Comparison of ENCODE assay signal across 18 cellular contexts in genomic region chr13:45255253-45255987, GRCh38. TPM values are rescaled to one million over a fixed set of nuclear protein-coding genes. Genes with fewer than 3 reads are reported as not detected.
DNase-seq lines count a peak whose midpoint lies in the region; ATAC-seq, FAIRE-seq and TF ChIP-seq lines count a peak whose summit lies in the region.
"Had no signal": no experiment of that assay in that cellular context is flagged by ENCODE, and none has a peak within 500 bp of the region (broad histone marks: within the 10 kb centered on the region; RNA-seq: fewer than 3 reads in every experiment).

No MANE protein-coding gene starts in this region.

- TF ChIP-seq CTCF in mucosa of descending colon (IDR thresholded peaks at IDR 0.05), result no peak

- DNase-seq in activated T-cell treated with anti-CD3 and anti-CD28 coated beads, Interleukin-2, amount 50 U/mL, for 72 hours, result no peak
- DNase-seq in activated T-cell treated with anti-CD3 and anti-CD28 coated beads, Interleukin-2, amount 50 U/mL, for 24 hours, result no peak
- peak in 1 of 3 donors; percentile 43 for DNase-seq in mucosa of descending colon
- no peak for DNase-seq in NCI-H2171 (lab: John Stamatoyannopoulos, UW)
- no peak for DNase-seq in effector memory CD4-positive, alpha-beta T cell
- DNase-seq: DMS153, EL, Karpas-422, NCI-H1417, NCI-H2029, NCI-H2227 treated with DMSO at 0.1 percent for 48 hours, NCI-H526 treated with DMSO at 0.1 percent for 48 hours, SHP77 had no signal

- H3K4me1 Mint-ChIP-seq in activated T-cell treated with anti-CD3 and anti-CD28 coated beads, Interleukin-2, amount 50 U/mL, for 72 hours (ENCODE audit: low read depth), result peaks cover 37% of the 10 kb centered on the region
- peaks cover 31% of the 10 kb centered on the region for H3K4me1 Mint-ChIP-seq in activated T-cell treated with anti-CD3 and anti-CD28 coated beads, Interleukin-2, amount 50 U/mL, for 24 hours (ENCODE audit: low read depth)

- no peaks in the 10 kb centered on the region for H3K9me3 ChIP-seq in mucosa of descending colon
- H3K9me3 ChIP-seq in effector memory CD4-positive, alpha-beta T cell (ENCODE audit: control insufficient read depth, low read length), result no peaks in the 10 kb centered on the region

- H3K4me1 ChIP-seq in mucosa of descending colon (ENCODE audit: low read depth), result peaks cover 20% of the 10 kb centered on the region
- no peaks in the 10 kb centered on the region for H3K4me1 ChIP-seq in effector memory CD4-positive, alpha-beta T cell (ENCODE audit: control insufficient read depth, insufficient read depth, low read length, poor library complexity, severe bottlenecking)

- H3K36me3 Mint-ChIP-seq in activated T-cell treated with anti-CD3 and anti-CD28 coated beads, Interleukin-2, amount 50 U/mL, for 72 hours (ENCODE audit: insufficient read depth in 2 of 2), result peaks cover 2 to 5% of the 10 kb centered on the region in 2 donors
- peaks cover 59% of the 10 kb centered on the region for H3K36me3 Mint-ChIP-seq in activated T-cell treated with anti-CD3 and anti-CD28 coated beads, Interleukin-2, amount 50 U/mL, for 24 hours (ENCODE audit: low read depth)

- H3K4me3 ChIP-seq in mucosa of descending colon, result no peak overlapping the region
- no peak overlapping the region for H3K4me3 ChIP-seq in effector memory CD4-positive, alpha-beta T cell (ENCODE audit: insufficient read depth, low read depth, low read length, poor library complexity, severe bottlenecking)

- H3K27ac Mint-ChIP-seq in activated T-cell treated with anti-CD3 and anti-CD28 coated beads, Interleukin-2, amount 50 U/mL, for 72 hours, result peak overlapping the region; percentile 51
- H3K27ac Mint-ChIP-seq in activated T-cell treated with anti-CD3 and anti-CD28 coated beads, Interleukin-2, amount 50 U/mL, for 24 hours, result no peak overlapping the region

- no peaks in the 10 kb centered on the region for H3K9me3 Mint-ChIP-seq in activated T-cell treated with anti-CD3 and anti-CD28 coated beads, Interleukin-2, amount 50 U/mL, for 72 hours
- no peaks in the 10 kb centered on the region for H3K9me3 Mint-ChIP-seq in activated T-cell treated with anti-CD3 and anti-CD28 coated beads, Interleukin-2, amount 50 U/mL, for 24 hours

- intact Hi-C loops in mucosa of descending colon (cut with DNase I, micrococcal nuclease), result no loop called here

- no peak overlapping the region for H3K27ac ChIP-seq in effector memory CD4-positive, alpha-beta T cell (ENCODE audit: insufficient read depth, low read length, poor library complexity, severe bottlenecking)
- H3K27ac ChIP-seq: 22Rv1 had no signal

- H3K4me3 Mint-ChIP-seq in activated T-cell treated with anti-CD3 and anti-CD28 coated beads, Interleukin-2, amount 50 U/mL, for 72 hours, result no peak overlapping the region
- H3K4me3 Mint-ChIP-seq in activated T-cell treated with anti-CD3 and anti-CD28 coated beads, Interleukin-2, amount 50 U/mL, for 24 hours, result no peak overlapping the region

- no peak for ATAC-seq in activated T-cell treated with anti-CD3 and anti-CD28 coated beads, Interleukin-2, amount 50 U/mL, for 72 hours (replicated peaks in 1 of 2)
- ATAC-seq in mucosa of descending colon (peak; percentile 95), HG02588 (IDR thresholded peaks at IDR 0.05; ENCODE audit: unreplicated experiment) (no peak), GM19467 (IDR thresholded peaks at IDR 0.05; ENCODE audit: unreplicated experiment) (no peak)

- no peaks in the 10 kb centered on the region for H3K27me3 Mint-ChIP-seq in activated T-cell treated with anti-CD3 and anti-CD28 coated beads, Interleukin-2, amount 50 U/mL, for 72 hours (ENCODE audit: low read depth)
- H3K27me3 Mint-ChIP-seq in activated T-cell treated with anti-CD3 and anti-CD28 coated beads, Interleukin-2, amount 50 U/mL, for 24 hours, result no peaks in the 10 kb centered on the region

- H3K27me3 ChIP-seq in effector memory CD4-positive, alpha-beta T cell (replicated peaks; ENCODE audit: control insufficient read depth, insufficient read depth, low read length, poor library complexity, severe bottlenecking), result no peaks in the 10 kb centered on the region

- H3K36me3 ChIP-seq in mucosa of descending colon (ENCODE audit: low read depth), result no peaks in the 10 kb centered on the region
- H3K36me3 ChIP-seq in effector memory CD4-positive, alpha-beta T cell (ENCODE audit: control insufficient read depth, insufficient read depth, low read length), result peaks cover 6% of the 10 kb centered on the region

- FAIRE-seq in colon (lab: Jason Lieb, UNC), result peak; percentile 97

RNA-seq across cellular contexts. Expression of gene KCTD4, which starts 54.6 kb away (rescaled TPM):
- not detected for total RNA-seq in activated T-cell treated with anti-CD3 and anti-CD28 coated beads, Interleukin-2, amount 50 U/mL, for 72 hours
- 1 to 10 TPM in 2 of 3 donors, under 1 TPM in 1; 0.14 to 2.5 (median 1.2) TPM for total RNA-seq in mucosa of descending colon
- total RNA-seq: H4 had no signal
